2 cellular contexts compared by ENCODE assay signal in genomic region chr3:33481018-33481621, GRCh38.
A peak's percentile ranks its signal among the peaks of the same experiment; 100 is the strongest.
TF ChIP-seq lines count a peak whose summit lies in the region.

No MANE protein-coding gene starts in this region.

TF ChIP-seq in HEK293, 187 proteins besides CTCF, POLR2A, EP300 and RAD21 (continued from another document):
- TF ChIP-seq TRIM28 (IDR thresholded peaks at IDR 0.05; ENCODE audit: borderline replicate concordance, low read length) = peak; percentile 91; the same call in 1 of the 2 replicates
- TF ChIP-seq SETDB1 (IDR thresholded peaks at IDR 0.05; ENCODE audit: insufficient read length, low read length) = peak; percentile 97

TF ChIP-seq in K562, 482 proteins besides CTCF, POLR2A, EP300 and RAD21 (continued from another document):
- TF ChIP-seq, protein P1, sequence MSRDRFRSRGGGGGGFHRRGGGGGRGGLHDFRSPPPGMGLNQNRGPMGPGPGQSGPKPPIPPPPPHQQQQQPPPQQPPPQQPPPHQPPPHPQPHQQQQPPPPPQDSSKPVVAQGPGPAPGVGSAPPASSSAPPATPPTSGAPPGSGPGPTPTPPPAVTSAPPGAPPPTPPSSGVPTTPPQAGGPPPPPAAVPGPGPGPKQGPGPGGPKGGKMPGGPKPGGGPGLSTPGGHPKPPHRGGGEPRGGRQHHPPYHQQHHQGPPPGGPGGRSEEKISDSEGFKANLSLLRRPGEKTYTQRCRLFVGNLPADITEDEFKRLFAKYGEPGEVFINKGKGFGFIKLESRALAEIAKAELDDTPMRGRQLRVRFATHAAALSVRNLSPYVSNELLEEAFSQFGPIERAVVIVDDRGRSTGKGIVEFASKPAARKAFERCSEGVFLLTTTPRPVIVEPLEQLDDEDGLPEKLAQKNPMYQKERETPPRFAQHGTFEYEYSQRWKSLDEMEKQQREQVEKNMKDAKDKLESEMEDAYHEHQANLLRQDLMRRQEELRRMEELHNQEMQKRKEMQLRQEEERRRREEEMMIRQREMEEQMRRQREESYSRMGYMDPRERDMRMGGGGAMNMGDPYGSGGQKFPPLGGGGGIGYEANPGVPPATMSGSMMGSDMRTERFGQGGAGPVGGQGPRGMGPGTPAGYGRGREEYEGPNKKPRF (IDR thresholded peaks at IDR 0.05; ENCODE audit: low read depth, low read length) = no peak
- TF ChIP-seq OTX1 (CRISPR knock-in tag; IDR thresholded peaks at IDR 0.05) = no peak
- TF ChIP-seq RFX1 (IDR thresholded peaks at IDR 0.05) = 0 out of 2 replicates have a peak, but pooled peaks have one; percentile 14
- no peak for TF ChIP-seq LEF1 (IDR thresholded peaks at IDR 0.05)
- 0 out of 2 replicates have a peak, but pooled peaks have one; percentile 17 for TF ChIP-seq MEF2A (IDR thresholded peaks at IDR 0.05; ENCODE audit: control insufficient read depth, low read depth, low read length)
- TF ChIP-seq JUN (IDR thresholded peaks at IDR 0.05; ENCODE audit: borderline replicate concordance, low read depth, low read length) = no peak
- TF ChIP-seq JUN (CRISPR knock-in tag; IDR thresholded peaks at IDR 0.05; ENCODE audit: borderline replicate concordance) = no peak
- TF ChIP-seq PML (IDR thresholded peaks at IDR 0.05; ENCODE audit: low read length) = no peak
- TF ChIP-seq, protein P2, sequence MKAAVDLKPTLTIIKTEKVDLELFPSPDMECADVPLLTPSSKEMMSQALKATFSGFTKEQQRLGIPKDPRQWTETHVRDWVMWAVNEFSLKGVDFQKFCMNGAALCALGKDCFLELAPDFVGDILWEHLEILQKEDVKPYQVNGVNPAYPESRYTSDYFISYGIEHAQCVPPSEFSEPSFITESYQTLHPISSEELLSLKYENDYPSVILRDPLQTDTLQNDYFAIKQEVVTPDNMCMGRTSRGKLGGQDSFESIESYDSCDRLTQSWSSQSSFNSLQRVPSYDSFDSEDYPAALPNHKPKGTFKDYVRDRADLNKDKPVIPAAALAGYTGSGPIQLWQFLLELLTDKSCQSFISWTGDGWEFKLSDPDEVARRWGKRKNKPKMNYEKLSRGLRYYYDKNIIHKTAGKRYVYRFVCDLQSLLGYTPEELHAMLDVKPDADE (conservative IDR thresholded peaks at IDR 0.05; ENCODE audit: control insufficient read depth, low read depth, low read length) = no peak
- TF ChIP-seq TAF9B (IDR thresholded peaks at IDR 0.05; ENCODE audit: partially characterized antibody) = no peak
- TF ChIP-seq NFATC3 (IDR thresholded peaks at IDR 0.05) = no peak
- TF ChIP-seq SREBF2 (CRISPR knock-in tag; IDR thresholded peaks at IDR 0.05) = no peak
- TF ChIP-seq SRSF7 (optimal IDR thresholded peaks at IDR 0.05; ENCODE audit: low read depth, low read length) = no peak
